ENCODE assay signal across 9 cellular contexts in genomic region chr17:45231481-45232116, GRCh38. TPM values are rescaled to one million over a fixed set of nuclear protein-coding genes. Genes with fewer than 3 reads are reported as not detected.
A peak's percentile ranks its signal among the peaks of the same experiment; 100 is the strongest.
DNase-seq lines count a peak whose midpoint lies in the region; ATAC-seq and TF ChIP-seq lines count a peak whose summit lies in the region.
"Had no signal": no experiment of that assay in that cellular context is flagged by ENCODE, and none has a peak within 500 bp of the region (broad histone marks: within the 10 kb centered on the region; RNA-seq: fewer than 3 reads in every experiment).

No MANE protein-coding gene starts in this region.

- peaks cover 97 to 100% of the 10 kb centered on the region in 2 experiments for H3K4me1 ChIP-seq in neutrophil (ENCODE audit: control insufficient read depth in 1 of 2, insufficient read depth in 1 of 2, low read depth in 1 of 2, low read length in 1 of 2)

- H3K27me3 Mint-ChIP-seq in dendritic cell treated with granulocyte-macrophage colony-stimulating factor and Interleukin-4, amounts not matched to agents 40 ng/mL and 50 ng/mL, for 4 days: no peaks in the 10 kb centered on the region

- H3K27me3 ChIP-seq in neutrophil: no peaks in the 10 kb centered on the region
- H3K27me3 ChIP-seq: heart left ventricle had no signal

- peaks cover 69% of the 10 kb centered on the region for H3K36me3 ChIP-seq in neutrophil

- no peaks in the 10 kb centered on the region for H3K9me3 Mint-ChIP-seq in dendritic cell treated with granulocyte-macrophage colony-stimulating factor and Interleukin-4, amounts not matched to agents 40 ng/mL and 50 ng/mL, for 4 days

- TF ChIP-seq CTCF in GM10248 (IDR thresholded peaks at IDR 0.05; ENCODE audit: control extremely low read depth, extremely low read depth, low read depth, missing control alignments) (peak; percentile 38), neutrophil (IDR thresholded peaks at IDR 0.05) (peak; percentile 83)

- DNase-seq in GM10248 (ENCODE audit: extremely low spot score): no peak
- DNase-seq in NCI-H524 treated with DMSO at 0.1 percent for 48 hours (lab: John Stamatoyannopoulos, UW): peak; percentile 41
- DNase-seq in occipital lobe (lab: John Stamatoyannopoulos, UW): no peak
- DNase-seq in NCI-H2029 (lab: John Stamatoyannopoulos, UW): no peak

- intact Hi-C loops in dendritic cell treated with granulocyte-macrophage colony-stimulating factor and Interleukin-4, amounts not matched to agents 40 ng/mL and 50 ng/mL, for 4 days (cut with micrococcal nuclease): no loop called here

- no peaks in the 10 kb centered on the region for H3K9me3 ChIP-seq in neutrophil
- H3K9me3 ChIP-seq: heart left ventricle had no signal

- H3K4me3 Mint-ChIP-seq in dendritic cell treated with granulocyte-macrophage colony-stimulating factor and Interleukin-4, amounts not matched to agents 40 ng/mL and 50 ng/mL, for 4 days: peak overlapping the region; percentile 47

- CTCF ChIA-PET in GM10248 (lab: Yijun Ruan, JAX): interaction anchor here (0.7 to 13.0 kb wide), 13 partner anchors 13 to 175 kb away, joined by 3 to 309 read pairs (median 5); partner anchors contain the start of genes ACBD4 and FMNL1

- H3K27ac ChIP-seq in neutrophil: peak overlapping the region; percentile 99

- peak overlapping the region; percentile 74 to 94 for H3K4me3 ChIP-seq in neutrophil (ENCODE audit: low read depth in 1 of 2, low read length in 1 of 2)
- H3K4me3 ChIP-seq: heart left ventricle had no signal

- peaks cover 79% of the 10 kb centered on the region for H3K36me3 Mint-ChIP-seq in dendritic cell treated with granulocyte-macrophage colony-stimulating factor and Interleukin-4, amounts not matched to agents 40 ng/mL and 50 ng/mL, for 4 days (ENCODE audit: low read depth)

- peak overlapping the region; percentile 97 for H3K27ac Mint-ChIP-seq in dendritic cell treated with granulocyte-macrophage colony-stimulating factor and Interleukin-4, amounts not matched to agents 40 ng/mL and 50 ng/mL, for 4 days

- POLR2A ChIA-PET in GM10248 (lab: Yijun Ruan, JAX): interaction anchor here (0.5 to 5.3 kb wide), 3 partner anchors 12 to 794 kb away, joined by 3 to 31 read pairs (median 6); partner anchors contain the start of gene HEXIM1

- no peak for ATAC-seq in HG03045 (IDR thresholded peaks at IDR 0.05; ENCODE audit: unreplicated experiment)
- ATAC-seq: heart left ventricle had no signal

- H3K4me1 Mint-ChIP-seq in dendritic cell treated with granulocyte-macrophage colony-stimulating factor and Interleukin-4, amounts not matched to agents 40 ng/mL and 50 ng/mL, for 4 days (ENCODE audit: low read depth): peaks cover 92% of the 10 kb centered on the region

RNA-seq across cellular contexts. Expression of gene FMNL1, which starts 9.9 kb away (rescaled TPM):
- total RNA-seq in occipital lobe: 1.9 TPM

RNA-seq across cellular contexts. Expression of gene SPATA32, which starts 30.3 kb away (rescaled TPM):
- not detected for total RNA-seq in occipital lobe
- total RNA-seq: heart left ventricle, NCI-H460 had no signal
